ENCODE assay signal across 5 cellular contexts in genomic region chr7:76483081-76483480, GRCh38. TPM values are rescaled to one million over a fixed set of nuclear protein-coding genes. Genes with fewer than 3 reads are reported as not detected.
"Had no signal": no experiment of that assay in that cellular context is flagged by ENCODE, and none has a peak within 500 bp of the region (broad histone marks: within the 10 kb centered on the region; RNA-seq: fewer than 3 reads in every experiment).

No MANE protein-coding gene starts in this region.

RNA-seq across cellular contexts. Expression of gene UPK3B, which starts 27.3 kb away (rescaled TPM):
- total RNA-seq: occipital lobe, pulmonary artery endothelial cell, smooth muscle cell had no signal
- polyA plus RNA-seq: naive thymus-derived CD4-positive, alpha-beta T cell; smooth muscle cell had no signal

RNA-seq across cellular contexts. Expression of gene ZP3, which starts 58.3 kb away (rescaled TPM):
- polyA plus RNA-seq: neural cell had no signal
